In genomic region chr1:244346972-244347618, GRCh38 we compare ENCODE assay signal across 29 cellular contexts.
DNase-seq lines count a peak whose midpoint lies in the region; ATAC-seq and TF ChIP-seq lines count a peak whose summit lies in the region.
"Had no signal": no experiment of that assay in that cellular context is flagged by ENCODE, and none has a peak within 500 bp of the region (broad histone marks: within the 10 kb centered on the region; RNA-seq: fewer than 3 reads in every experiment).

No MANE protein-coding gene starts in this region.

- H4K8ac ChIP-seq in neuronal stem cell (ENCODE audit: low read depth, low read length): no peak overlapping the region

- H3K9ac ChIP-seq in neuronal stem cell (ENCODE audit: low read depth, low read length, poor library complexity): no peak overlapping the region
- H3K9ac ChIP-seq: parathyroid adenoma had no signal

- H2BK15ac ChIP-seq in neuronal stem cell (ENCODE audit: low read length): no peak overlapping the region

- WGBS in neuronal stem cell (ENCODE audit: extremely low coverage in 2 of 2, insufficient read length in 2 of 2, insufficient replicate concordance in 1 of 2), 2 donors: no CpG with 5 or more reads among the region's 6 CpGs

- no peak overlapping the region for H3K27ac Mint-ChIP-seq in activated CD8-positive, alpha-beta memory T cell treated with anti-CD3 and anti-CD28 coated beads, Interleukin-2, amount 10 ng/mL, durations not matched to agents 7 days and 5 days
- H3K27ac Mint-ChIP-seq: activated CD4-positive, alpha-beta memory T cell treated with anti-CD3 and anti-CD28 coated beads for 36 hours; activated naive CD8-positive, alpha-beta T cell; CD4-positive, alpha-beta T cell; natural killer cell treated with Interleukin-12 subunit alpha and Interleukin-12 subunit beta and Interleukin-15 and Interleukin-18, amount 100 ng/mL, for 72 hours; T-cell had no signal

- H3K4me3 ChIP-seq in coronary artery: no peak overlapping the region
- no peak overlapping the region for H3K4me3 ChIP-seq in neuronal stem cell (ENCODE audit: low read length in 2 of 2)
- H3K4me3 ChIP-seq in H7 (ENCODE audit: insufficient read depth, low read depth, low read length): no peak overlapping the region
- H3K4me3 ChIP-seq: ascending aorta, lung, SJSA1 had no signal

- H3K14ac ChIP-seq in neuronal stem cell (ENCODE audit: low read length): no peak overlapping the region

- no peak overlapping the region for H4K91ac ChIP-seq in neuronal stem cell (ENCODE audit: low read depth, low read length, poor library complexity)

- H3K18ac ChIP-seq in neuronal stem cell (ENCODE audit: low read length): no peak overlapping the region

- H3K4me1 ChIP-seq in neuronal stem cell (ENCODE audit: control insufficient read depth in 2 of 2, insufficient read depth in 1 of 2, low read depth in 1 of 2, low read length in 2 of 2): peaks cover 3 to 11% of the 10 kb centered on the region in 2 donors
- H3K4me1 ChIP-seq: ascending aorta had no signal

- ATAC-seq in activated CD8-positive, alpha-beta memory T cell treated with anti-CD3 and anti-CD28 coated beads, Interleukin-2, amount 10 ng/mL, durations not matched to agents 7 days and 5 days: no peak
- ATAC-seq in HG03571 (IDR thresholded peaks at IDR 0.05; ENCODE audit: unreplicated experiment): no peak
- ATAC-seq: HCT116; HepG2; natural killer cell treated with Interleukin-12 subunit alpha and Interleukin-12 subunit beta and Interleukin-15 and Interleukin-18, amount 100 ng/mL, for 72 hours; right cardiac atrium; T-cell had no signal

- H3K27ac ChIP-seq in coronary artery: no peak overlapping the region
- no peak overlapping the region for H3K27ac ChIP-seq in neuronal stem cell (replicated peaks; ENCODE audit: low read length)
- H3K27ac ChIP-seq: ascending aorta, parathyroid adenoma, SJSA1 had no signal

- H2BK120ac ChIP-seq in neuronal stem cell (ENCODE audit: low read depth, low read length): no peak overlapping the region

- H3K9me3 Mint-ChIP-seq in activated CD8-positive, alpha-beta memory T cell treated with anti-CD3 and anti-CD28 coated beads, Interleukin-2, amount 10 ng/mL, durations not matched to agents 7 days and 5 days (ENCODE audit: low read depth): peaks cover 2% of the 10 kb centered on the region
- H3K9me3 Mint-ChIP-seq: activated CD4-positive, alpha-beta memory T cell treated with anti-CD3 and anti-CD28 coated beads for 36 hours; CD4-positive, alpha-beta T cell; natural killer cell treated with Interleukin-12 subunit alpha and Interleukin-12 subunit beta and Interleukin-15 and Interleukin-18, amount 100 ng/mL, for 72 hours; T-cell had no signal

- no peak overlapping the region for H3K4me2 ChIP-seq in neuronal stem cell (ENCODE audit: insufficient read depth, low read length, poor library complexity, severe bottlenecking)

- peaks cover 0 to 2% of the 10 kb centered on the region in 2 donors for H3K9me3 ChIP-seq in neuronal stem cell (replicated peaks in 1 of 2; ENCODE audit: control insufficient read depth in 2 of 2, insufficient read depth in 1 of 2, low read depth in 1 of 2, low read length in 2 of 2)
- H3K9me3 ChIP-seq: ascending aorta, SJSA1 had no signal

- no peak overlapping the region for H2BK5ac ChIP-seq in neuronal stem cell (ENCODE audit: low read length)

- H3K27me3 ChIP-seq in neuronal stem cell (ENCODE audit: control insufficient read depth in 3 of 3, insufficient read depth in 3 of 3, low read depth in 1 of 3, low read length in 3 of 3) (no peaks in the 10 kb centered on the region), H7 (ENCODE audit: control insufficient read depth, insufficient read depth, low read length) (no peaks in the 10 kb centered on the region)
- H3K27me3 ChIP-seq: ascending aorta, SJSA1 had no signal

- no peak for TF ChIP-seq CTCF in coronary artery (IDR thresholded peaks at IDR 0.05)

- H3K36me3 ChIP-seq in neuronal stem cell (replicated peaks in 1 of 2; ENCODE audit: control insufficient read depth in 2 of 2, insufficient read depth in 2 of 2, low read length in 2 of 2) (no peaks in the 10 kb centered on the region), H7 (replicated peaks; ENCODE audit: control insufficient read depth, insufficient read depth, low read length) (no peaks in the 10 kb centered on the region)
- H3K36me3 ChIP-seq: ascending aorta, SJSA1 had no signal

- no peak overlapping the region for H3K4me3 Mint-ChIP-seq in activated CD8-positive, alpha-beta memory T cell treated with anti-CD3 and anti-CD28 coated beads, Interleukin-2, amount 10 ng/mL, durations not matched to agents 7 days and 5 days
- H3K4me3 Mint-ChIP-seq: activated CD4-positive, alpha-beta memory T cell treated with anti-CD3 and anti-CD28 coated beads for 36 hours; activated naive CD8-positive, alpha-beta T cell; CD4-positive, alpha-beta T cell; natural killer cell treated with Interleukin-12 subunit alpha and Interleukin-12 subunit beta and Interleukin-15 and Interleukin-18, amount 100 ng/mL, for 72 hours; T-cell had no signal

- H3K23ac ChIP-seq in neuronal stem cell (ENCODE audit: low read depth, low read length, poor library complexity): no peak overlapping the region

- peak; percentile 35 for DNase-seq in activated CD8-positive, alpha-beta memory T cell treated with anti-CD3 and anti-CD28 coated beads, Interleukin-2, amount 10 ng/mL, durations not matched to agents 7 days and 5 days
- DNase-seq in activated CD8-positive, alpha-beta memory T cell treated with anti-CD3 and anti-CD28 coated beads, Interleukin-2, amount 50 U/mL, for 48 hours: no peak
- DNase-seq in coronary artery (ENCODE audit: low spot score) (peak; percentile 36), neuronal stem cell (ENCODE audit: low spot score) (no peak), C1 segment of cervical spinal cord (lab: John Stamatoyannopoulos, UW) (no peak), H7 (no peak), NCI-H748 (lab: John Stamatoyannopoulos, UW; ENCODE audit: unreplicated experiment) (no peak)
- DNase-seq: 8988T; activated CD4-positive, alpha-beta memory T cell treated with anti-CD3 and anti-CD28 coated beads for 36 hours; activated CD4-positive, CD25-positive, alpha-beta regulatory T cell treated with anti-CD3 and anti-CD28 coated beads, Interleukin-2, amount 50 U/mL, for 72 hours; activated T-cell treated with anti-CD3 and anti-CD28 coated beads for 4 hours; caudate nucleus; CD4-positive, alpha-beta T cell; NCI-H1048; NCI-H187; right cardiac atrium; stimulated activated CD4-positive, alpha-beta T cell treated with anti-CD3 and anti-CD28 coated beads, Interleukin-12 subunit alpha, Interleukin-12 subunit beta, amount 100 ng/mL, for 4 hours; stimulated activated CD4-positive, alpha-beta T cell treated with anti-CD3 and anti-CD28 coated beads, Interleukin-4, amount 100 ng/mL, for 1 hour; substantia nigra; T-cell had no signal

- no peaks in the 10 kb centered on the region for H3K36me3 Mint-ChIP-seq in activated CD8-positive, alpha-beta memory T cell treated with anti-CD3 and anti-CD28 coated beads, Interleukin-2, amount 10 ng/mL, durations not matched to agents 7 days and 5 days
- H3K36me3 Mint-ChIP-seq: activated CD4-positive, alpha-beta memory T cell treated with anti-CD3 and anti-CD28 coated beads for 36 hours; activated naive CD8-positive, alpha-beta T cell; natural killer cell treated with Interleukin-12 subunit alpha and Interleukin-12 subunit beta and Interleukin-15 and Interleukin-18, amount 100 ng/mL, for 72 hours; T-cell had no signal

- H2AK5ac ChIP-seq in neuronal stem cell (ENCODE audit: low read depth, low read length): no peak overlapping the region

- no peak overlapping the region for H3K4ac ChIP-seq in neuronal stem cell (ENCODE audit: low read length)

- CTCF ChIA-PET in activated CD8-positive, alpha-beta memory T cell treated with anti-CD3 and anti-CD28 coated beads, Interleukin-2, amount 10 ng/mL, durations not matched to agents 7 days and 5 days (lab: Charles Lee): no interaction called here

- no peaks in the 10 kb centered on the region for H3K79me1 ChIP-seq in neuronal stem cell (ENCODE audit: low read depth, low read length)

- peaks cover 2% of the 10 kb centered on the region for H3K27me3 Mint-ChIP-seq in activated CD8-positive, alpha-beta memory T cell treated with anti-CD3 and anti-CD28 coated beads, Interleukin-2, amount 10 ng/mL, durations not matched to agents 7 days and 5 days
- H3K27me3 Mint-ChIP-seq: CD4-positive, alpha-beta T cell had no signal

- H2AFZ ChIP-seq in neuronal stem cell (ENCODE audit: low read length): peak overlapping the region; percentile 15
- H2AFZ ChIP-seq: parathyroid adenoma had no signal

- peaks cover 19% of the 10 kb centered on the region for H3K4me1 Mint-ChIP-seq in activated CD8-positive, alpha-beta memory T cell treated with anti-CD3 and anti-CD28 coated beads, Interleukin-2, amount 10 ng/mL, durations not matched to agents 7 days and 5 days

- H2BK12ac ChIP-seq in neuronal stem cell (ENCODE audit: low read length): no peak overlapping the region

Comparison
In these comparisons a context has a peak if more than half of its experiments do, and no peak if none do; other contexts are left out.
1. DNase-seq: peak in activated CD8-positive, alpha-beta memory T cell treated with anti-CD3 and anti-CD28 coated beads, Interleukin-2, amount 10 ng/mL, durations not matched to agents 7 days and 5 days (single experiment) and coronary artery (single experiment); none in activated CD8-positive, alpha-beta memory T cell treated with anti-CD3 and anti-CD28 coated beads, Interleukin-2, amount 50 U/mL, for 48 hours (single experiment), neuronal stem cell (single experiment), C1 segment of cervical spinal cord (0 of 14), H7 (single experiment) and NCI-H748 (single experiment).